In the genomic region with DNA sequence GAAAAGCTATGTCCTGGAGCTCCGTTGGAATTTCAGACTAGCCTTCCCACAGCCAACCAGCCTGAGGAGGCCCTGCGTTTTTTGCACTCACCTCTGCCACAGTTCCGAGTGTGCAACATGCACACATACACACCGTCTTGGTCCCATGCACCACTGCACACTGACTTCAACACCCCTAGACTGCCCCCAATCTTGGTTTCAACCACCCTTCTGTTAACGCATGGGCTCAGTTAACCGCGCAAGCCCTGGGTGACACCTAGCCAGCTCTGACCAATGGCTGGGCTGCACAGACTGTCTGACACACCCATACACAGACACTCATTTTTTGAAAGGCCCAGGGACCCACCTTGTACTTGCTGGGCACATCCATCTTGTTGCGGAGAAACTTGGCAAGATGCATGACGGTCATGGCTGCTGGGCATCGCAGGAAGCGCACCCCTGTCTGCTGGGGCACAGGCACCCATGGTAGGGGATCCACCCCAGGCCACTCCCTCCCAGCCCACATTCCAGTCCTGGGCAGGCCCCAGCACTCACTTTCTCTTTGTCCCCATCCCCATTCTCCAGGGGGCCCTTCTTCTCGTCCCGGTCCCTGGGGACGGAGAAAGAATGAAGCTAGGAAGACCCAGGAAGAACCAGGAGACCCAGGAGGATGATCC, we compare ENCODE assay signal across 21 cellular contexts. TPM values are rescaled to one million over a fixed set of nuclear protein-coding genes. Genes with fewer than 3 reads are reported as not detected.
DNase-seq lines count a peak whose midpoint lies in the region; ATAC-seq, FAIRE-seq and TF ChIP-seq lines count a peak whose summit lies in the region.
"Had no signal": no experiment of that assay in that cellular context is flagged by ENCODE, and none has a peak within 500 bp of the region (broad histone marks: within the 10 kb centered on the region; RNA-seq: fewer than 3 reads in every experiment).

No MANE protein-coding gene starts in this region.

- no peak for TF ChIP-seq RAD21 in K562 (CRISPR knock-in tag; conservative IDR thresholded peaks at IDR 0.05 in 1 of 2, IDR thresholded peaks at IDR 0.05 in 1 of 2)

- no peak overlapping the region for H2AFZ ChIP-seq in K562 (ENCODE audit: low read depth, low read length)
- H2AFZ ChIP-seq in neuronal stem cell (ENCODE audit: low read length), result no peak overlapping the region
- H2AFZ ChIP-seq: GM23338 had no signal

- no peak overlapping the region for H2BK12ac ChIP-seq in neuronal stem cell (ENCODE audit: low read length)

- H3K4me1 Mint-ChIP-seq in Calu3 (ENCODE audit: low read depth, unreplicated experiment), result peaks cover 42% of the 10 kb centered on the region

- H3K4ac ChIP-seq in neuronal stem cell (ENCODE audit: low read length), result no peak overlapping the region

- no peak for ATAC-seq in K562
- no peak for ATAC-seq in GM18861 (IDR thresholded peaks at IDR 0.05; ENCODE audit: unreplicated experiment)
- ATAC-seq: GM23338 had no signal

- H3K27ac ChIP-seq in K562 (ENCODE audit: extremely low read depth, low read depth, low read length), result no peak overlapping the region
- H3K27ac ChIP-seq in neuronal stem cell (replicated peaks; ENCODE audit: low read length), result no peak overlapping the region

- H2BK5ac ChIP-seq in neuronal stem cell (ENCODE audit: low read length), result no peak overlapping the region

- H2BK120ac ChIP-seq in neuronal stem cell (ENCODE audit: low read depth, low read length), result no peak overlapping the region

- BruUV-seq in Calu3 (replicated peaks; lab: Mats Ljungman, UMichigan) (no TSS peak), K562 (replicated peaks; lab: Mats Ljungman, UMichigan) (no TSS peak)

- CTCF ChIA-PET in Calu3 (lab: Charles Lee), result interaction anchor here (0.6 to 0.7 kb wide), 2 partner anchors 365 to 1390 kb away, joined by 4 to 6 read pairs; no protein-coding TSS in a partner anchor
- CTCF ChIA-PET in K562 (lab: Yijun Ruan, JAX; ENCODE audit: low intra/inter-chr PET ratio), result no interaction called here

- peaks cover 3% of the 10 kb centered on the region for H3K9me1 ChIP-seq in K562 (ENCODE audit: control insufficient read depth, insufficient read depth, low read length)

- no peak overlapping the region for H3K14ac ChIP-seq in neuronal stem cell (ENCODE audit: low read length)

- H3K4me1 ChIP-seq in K562 (replicated peaks in 1 of 2; ENCODE audit: control insufficient read depth in 2 of 2, insufficient read depth in 2 of 2, low read length in 2 of 2) (peaks cover 2 to 36% of the 10 kb centered on the region in 2 experiments; a peak in 3 of 5 replicates), neuronal stem cell (ENCODE audit: control insufficient read depth in 2 of 2, insufficient read depth in 1 of 2, low read depth in 1 of 2, low read length in 2 of 2) (peaks cover 4 to 8% of the 10 kb centered on the region in 2 donors)

- peak overlapping the region; percentile 4 for H3K27ac Mint-ChIP-seq in Calu3 (ENCODE audit: unreplicated experiment)
- H3K27ac Mint-ChIP-seq: GM23338 had no signal

- TF ChIP-seq EP300 in K562 (IDR thresholded peaks at IDR 0.05; ENCODE audit: low read length), result no peak

- no peak for TF ChIP-seq CTCF in Calu3 (IDR thresholded peaks at IDR 0.05; ENCODE audit: unreplicated experiment)
- TF ChIP-seq CTCF in K562 (IDR thresholded peaks at IDR 0.05 in 2 of 3, conservative IDR thresholded peaks at IDR 0.05 in 1 of 3; ENCODE audit: insufficient read depth in 2 of 3, low read depth in 1 of 3, low read length in 3 of 3), result no peak

- H3K36me3 Mint-ChIP-seq in Calu3 (ENCODE audit: insufficient read depth, unreplicated experiment), result peaks cover 99% of the 10 kb centered on the region

- peaks cover 18% of the 10 kb centered on the region for H3K79me1 ChIP-seq in neuronal stem cell (ENCODE audit: low read depth, low read length)

- H2AK5ac ChIP-seq in neuronal stem cell (ENCODE audit: low read depth, low read length), result no peak overlapping the region

- no peaks in the 10 kb centered on the region for H3K9me3 Mint-ChIP-seq in Calu3 (ENCODE audit: low read depth, unreplicated experiment)
- H3K9me3 Mint-ChIP-seq: CD4-positive, alpha-beta memory T cell; GM23338 had no signal

- POLR2A ChIA-PET in K562 (lab: Yijun Ruan, JAX), result no interaction called here

- H3K23ac ChIP-seq in neuronal stem cell (ENCODE audit: low read depth, low read length, poor library complexity), result no peak overlapping the region

- WGBS in K562 (ENCODE audit: insufficient coverage, low coverage, missing lambda C conversion rate), result 91% methylated on average over 14 of the region's 14 CpGs
- no CpG with 5 or more reads among the region's 14 CpGs for WGBS in neuronal stem cell (ENCODE audit: extremely low coverage in 2 of 2, insufficient read length in 2 of 2, insufficient replicate concordance in 1 of 2), 2 donors

- intact Hi-C loops in Calu3 (cut with micrococcal nuclease; ENCODE audit: unreplicated experiment) (no loop called here), K562 (cut with micrococcal nuclease) (no loop called here)

- H3K4me3 Mint-ChIP-seq in Calu3 (ENCODE audit: low read depth, unreplicated experiment), result no peak overlapping the region
- H3K4me3 Mint-ChIP-seq: CD4-positive, alpha-beta memory T cell; GM23338 had no signal

- peaks cover 19% of the 10 kb centered on the region for H3K79me2 ChIP-seq in K562 (ENCODE audit: control insufficient read depth, insufficient read depth, low read length)

- no peak for FAIRE-seq in GM18507 (lab: Jason Lieb, UNC)
- no peak for FAIRE-seq in K562 (lab: Jason Lieb, UNC)
- no peak for FAIRE-seq in GM19239 (lab: Jason Lieb, UNC)
- FAIRE-seq: RCC 7860 had no signal

- TF ChIP-seq POLR2A in K562 (conservative IDR thresholded peaks at IDR 0.05), result no peak

- no peak overlapping the region for H3K9ac ChIP-seq in K562 (ENCODE audit: insufficient read depth in 1 of 2, low read depth in 2 of 2, low read length in 2 of 2)
- H3K9ac ChIP-seq in neuronal stem cell (ENCODE audit: low read depth, low read length, poor library complexity), result no peak overlapping the region

- peaks cover 7% of the 10 kb centered on the region; the same call in 1 of the 2 replicates for H4K20me1 ChIP-seq in K562 (replicated peaks; ENCODE audit: control insufficient read depth, insufficient read depth, low read length)

- DNase-seq in Calu3 (no peak), GM18507 (ENCODE audit: extremely low spot score, insufficient read length, low read depth) (peak; percentile 39), K562 (ENCODE audit: extremely low read depth in 1 of 4, low spot score in 3 of 4) (no peak), neuronal stem cell (ENCODE audit: low spot score) (no peak), RPMI8226 (no peak), GM19239 (ENCODE audit: insufficient read length, low spot score) (no peak)
- DNase-seq in activated CD4-positive, alpha-beta T cell treated with anti-CD3 and anti-CD28 coated beads for 4 hours, result no peak
- DNase-seq: Caco-2; CD4-positive, alpha-beta memory T cell; DND-41; HCEC 1CT; MG63; NCI-H1417; NCI-H1694 treated with DMSO at 0.1 percent for 48 hours; NCI-H446; NCI-H526; OCI-M1; SHP77 had no signal

- in situ Hi-C loops in K562 (cut with MboI), result no loop called here

- H2BK15ac ChIP-seq in neuronal stem cell (ENCODE audit: low read length), result no peak overlapping the region

- H3K36me3 ChIP-seq in K562 (ENCODE audit: control insufficient read depth, insufficient read depth, low read length), result peaks cover 71% of the 10 kb centered on the region; the same call in 2 of the 3 replicates
- peaks cover 44 to 84% of the 10 kb centered on the region in 2 donors for H3K36me3 ChIP-seq in neuronal stem cell (replicated peaks in 1 of 2; ENCODE audit: control insufficient read depth in 2 of 2, insufficient read depth in 2 of 2, low read length in 2 of 2)

- H3K4me2 ChIP-seq in K562 (ENCODE audit: insufficient read depth, low read length), result no peak overlapping the region
- H3K4me2 ChIP-seq in neuronal stem cell (ENCODE audit: insufficient read depth, low read length, poor library complexity, severe bottlenecking), result no peak overlapping the region
- H3K4me2 ChIP-seq: GM23338 had no signal

- no peak overlapping the region for H3K4me3 ChIP-seq in K562
- H3K4me3 ChIP-seq in neuronal stem cell (ENCODE audit: low read length in 2 of 2), result no peak overlapping the region
- H3K4me3 ChIP-seq: GM23338, MG63 had no signal

- no peaks in the 10 kb centered on the region for H3K27me3 ChIP-seq in K562 (ENCODE audit: control insufficient read depth in 2 of 2, insufficient read depth in 2 of 2, low read length in 2 of 2)
- no peaks in the 10 kb centered on the region for H3K27me3 ChIP-seq in neuronal stem cell (ENCODE audit: control insufficient read depth in 3 of 3, insufficient read depth in 3 of 3, low read depth in 1 of 3, low read length in 3 of 3)
- H3K27me3 ChIP-seq: MG63 had no signal

- H3K9me3 ChIP-seq in K562 (replicated peaks; ENCODE audit: control insufficient read depth, insufficient read depth, low read depth, low read length), result no peaks in the 10 kb centered on the region
- no peaks in the 10 kb centered on the region for H3K9me3 ChIP-seq in neuronal stem cell (replicated peaks in 1 of 2; ENCODE audit: control insufficient read depth in 2 of 2, insufficient read depth in 1 of 2, low read depth in 1 of 2, low read length in 2 of 2)
- H3K9me3 ChIP-seq: Caco-2, MG63 had no signal

- H4K8ac ChIP-seq in neuronal stem cell (ENCODE audit: low read depth, low read length), result no peak overlapping the region

- peak overlapping the region; percentile 29 for H3K18ac ChIP-seq in neuronal stem cell (ENCODE audit: low read length)

- no peak overlapping the region for H4K91ac ChIP-seq in neuronal stem cell (ENCODE audit: low read depth, low read length, poor library complexity)

- H3K27me3 Mint-ChIP-seq in Calu3 (ENCODE audit: unreplicated experiment), result no peaks in the 10 kb centered on the region

RNA-seq across cellular contexts. Expression of a gene that starts 8.0 kb away (rescaled TPM):
- total RNA-seq in Calu3 (2022), result 101 and 109 TPM in 2 replicates
- 5.3 and 11.2 TPM in 2 replicates for total RNA-seq in K562 (2011; cell fraction: chromatin; rRNA removed; ENCODE audit: low replicate concordance)
- 8.9 and 9.2 TPM in 2 replicates for total RNA-seq in K562 (2011; cell fraction: nucleolus; rRNA removed)
- 10.9 and 12.7 TPM in 2 replicates for total RNA-seq in K562 (2011; cell fraction: nucleoplasm; rRNA removed)
- 21.7 and 29.6 TPM in 2 replicates for total RNA-seq in K562 (2014; rRNA removed)
- 7.2 and 11.7 TPM in 2 replicates for total RNA-seq in K562 (2014; rRNA removed; fragmentation: Illumina TruSeq; extraction: Trizol)
- 15.6 and 15.7 TPM in 2 replicates for total RNA-seq in K562 (2015; rRNA removed; fragmentation: Illumina TruSeq; extraction: Trizol)
- 60.7 and 78.7 TPM in 2 replicates for total RNA-seq in K562 (2021)
- polyA plus RNA-seq in K562 (2011; rRNA removed), result 13.0 and 20.5 TPM in 2 replicates
- polyA plus RNA-seq in K562 (2011; cell fraction: cytosol; rRNA removed), result 7.8 and 30.3 TPM in 2 replicates
- polyA plus RNA-seq in K562 (2011; cell fraction: nucleus; rRNA removed), result 6.0 and 11.9 TPM in 2 replicates
- polyA plus RNA-seq in K562 (2012), result 25.2 and 31.6 TPM in 2 replicates
- 15.0 and 29.4 TPM in 2 replicates for polyA plus RNA-seq in K562 (2014; fragmentation: Illumina TruSeq; extraction: Trizol)
- polyA plus RNA-seq in K562 (2014; fragmentation: Nextera tagmentation; extraction: Ambion mirVana), result 10 to 100 TPM in 1 of 2 experiments, 1 to 10 TPM in 1; 5.0 to 10.7 TPM
- polyA plus RNA-seq in K562 (2014; rRNA removed), result 38.9 and 57.5 TPM in 2 replicates
- 2.4 and 3.5 TPM in 2 replicates for polyA minus RNA-seq in K562 (2011; rRNA and poly(A)+ RNA removed)
- 4.8 and 12.4 TPM in 2 replicates for polyA minus RNA-seq in K562 (2011; cell fraction: cytosol; rRNA and poly(A)+ RNA removed)
- polyA minus RNA-seq in K562 (2011; cell fraction: nucleus; rRNA and poly(A)+ RNA removed), result 2.6 and 3.9 TPM in 2 replicates
- polyA plus RNA-seq in neuronal stem cell (2013, experiment 1 of 2), result 4.7 TPM
- 4.8 TPM for polyA plus RNA-seq in neuronal stem cell (2013, experiment 2 of 2)

RNA-seq across cellular contexts. Expression of a gene that starts 10.0 kb away (rescaled TPM):
- total RNA-seq in Calu3 (2022), result 196 and 205 TPM in 2 replicates
- 12.2 and 22.3 TPM in 2 replicates for total RNA-seq in K562 (2011; cell fraction: chromatin; rRNA removed; ENCODE audit: low replicate concordance)
- 14.2 and 14.7 TPM in 2 replicates for total RNA-seq in K562 (2011; cell fraction: nucleolus; rRNA removed)
- 12.9 and 19.9 TPM in 2 replicates for total RNA-seq in K562 (2011; cell fraction: nucleoplasm; rRNA removed)
- 6.6 and 8.3 TPM in 2 replicates for total RNA-seq in K562 (2014; rRNA removed)
- total RNA-seq in K562 (2014; rRNA removed; fragmentation: Illumina TruSeq; extraction: Trizol), result 3.0 and 3.7 TPM in 2 replicates
- total RNA-seq in K562 (2015; rRNA removed; fragmentation: Illumina TruSeq; extraction: Trizol), result 4.0 and 5.1 TPM in 2 replicates
- total RNA-seq in K562 (2021), result 33.4 and 33.7 TPM in 2 replicates
- polyA plus RNA-seq in K562 (2011; rRNA removed), result 5.9 and 7.0 TPM in 2 replicates
- 7.1 and 19.3 TPM in 2 replicates for polyA plus RNA-seq in K562 (2011; cell fraction: cytosol; rRNA removed)
- 12.9 and 33.2 TPM in 2 replicates for polyA plus RNA-seq in K562 (2011; cell fraction: nucleus; rRNA removed)
- 22.2 and 28.1 TPM in 2 replicates for polyA plus RNA-seq in K562 (2012)
- 14.0 and 17.8 TPM in 2 replicates for polyA plus RNA-seq in K562 (2014; fragmentation: Illumina TruSeq; extraction: Trizol)
- 1 to 10 TPM; 1.3 to 1.4 TPM for polyA plus RNA-seq in K562 (2014; fragmentation: Nextera tagmentation; extraction: Ambion mirVana)
- 17.1 and 20.3 TPM in 2 replicates for polyA plus RNA-seq in K562 (2014; rRNA removed)
- polyA minus RNA-seq in K562 (2011; rRNA and poly(A)+ RNA removed), result 4.2 and 5.7 TPM in 2 replicates
- 12.4 and 18.0 TPM in 2 replicates for polyA minus RNA-seq in K562 (2011; cell fraction: cytosol; rRNA and poly(A)+ RNA removed)
- polyA minus RNA-seq in K562 (2011; cell fraction: nucleus; rRNA and poly(A)+ RNA removed), result 3.0 and 5.5 TPM in 2 replicates
- polyA plus RNA-seq in neuronal stem cell (2013, experiment 1 of 2), result 74.0 TPM
- 69.4 TPM for polyA plus RNA-seq in neuronal stem cell (2013, experiment 2 of 2)
- total RNA-seq: CD4-positive, alpha-beta memory T cell had no signal
- polyA plus RNA-seq: CD4-positive, alpha-beta memory T cell had no signal

RNA-seq across cellular contexts. Expression of a gene that starts 14.4 kb away (rescaled TPM):
- total RNA-seq in Calu3 (2022), result 893 and 935 TPM in 2 replicates
- 28.6 and 81.3 TPM in 2 replicates for total RNA-seq in K562 (2011; cell fraction: chromatin; rRNA removed; ENCODE audit: low replicate concordance)
- 130 and 156 TPM in 2 replicates for total RNA-seq in K562 (2011; cell fraction: nucleolus; rRNA removed)
- total RNA-seq in K562 (2011; cell fraction: nucleoplasm; rRNA removed), result 96.8 and 111 TPM in 2 replicates
- 509 and 525 TPM in 2 replicates for total RNA-seq in K562 (2014; rRNA removed)
- 498 and 574 TPM in 2 replicates for total RNA-seq in K562 (2014; rRNA removed; fragmentation: Illumina TruSeq; extraction: Trizol)
- total RNA-seq in K562 (2015; rRNA removed; fragmentation: Illumina TruSeq; extraction: Trizol), result 469 and 476 TPM in 2 replicates
- 460 and 522 TPM in 2 replicates for total RNA-seq in K562 (2021)
- 331 and 538 TPM in 2 replicates for polyA plus RNA-seq in K562 (2011; rRNA removed)
- 662 and 1,258 TPM in 2 replicates for polyA plus RNA-seq in K562 (2011; cell fraction: cytosol; rRNA removed)
- polyA plus RNA-seq in K562 (2011; cell fraction: nucleus; rRNA removed), result 149 and 186 TPM in 2 replicates
- polyA plus RNA-seq in K562 (2012), result 361 and 450 TPM in 2 replicates
- 538 and 584 TPM in 2 replicates for polyA plus RNA-seq in K562 (2014; fragmentation: Illumina TruSeq; extraction: Trizol)
- polyA plus RNA-seq in K562 (2014; fragmentation: Nextera tagmentation; extraction: Ambion mirVana), result 1,000 to 10,000 TPM; 2,413 to 2,775 TPM
- 729 and 824 TPM in 2 replicates for polyA plus RNA-seq in K562 (2014; rRNA removed)
- 209 and 374 TPM in 2 replicates for polyA minus RNA-seq in K562 (2011; rRNA and poly(A)+ RNA removed)
- polyA minus RNA-seq in K562 (2011; cell fraction: cytosol; rRNA and poly(A)+ RNA removed), result 99.7 and 217 TPM in 2 replicates
- 36.3 and 46.2 TPM in 2 replicates for polyA minus RNA-seq in K562 (2011; cell fraction: nucleus; rRNA and poly(A)+ RNA removed)
- 263 TPM for polyA plus RNA-seq in neuronal stem cell (2013, experiment 1 of 2)
- 265 TPM for polyA plus RNA-seq in neuronal stem cell (2013, experiment 2 of 2)

RNA-seq across cellular contexts. Expression of a gene that starts 33.1 kb away (rescaled TPM):
- 463 and 498 TPM in 2 replicates for total RNA-seq in Calu3 (2022)
- total RNA-seq in K562 (2011; cell fraction: chromatin; rRNA removed; ENCODE audit: low replicate concordance), result 330 and 658 TPM in 2 replicates
- total RNA-seq in K562 (2011; cell fraction: nucleolus; rRNA removed), result 248 and 270 TPM in 2 replicates
- total RNA-seq in K562 (2011; cell fraction: nucleoplasm; rRNA removed), result 297 and 366 TPM in 2 replicates
- 31.4 and 34.9 TPM in 2 replicates for total RNA-seq in K562 (2014; rRNA removed)
- total RNA-seq in K562 (2014; rRNA removed; fragmentation: Illumina TruSeq; extraction: Trizol), result 17.4 and 18.4 TPM in 2 replicates
- total RNA-seq in K562 (2015; rRNA removed; fragmentation: Illumina TruSeq; extraction: Trizol), result 22.7 and 23.6 TPM in 2 replicates
- 61.3 and 71.7 TPM in 2 replicates for total RNA-seq in K562 (2021)
- polyA plus RNA-seq in K562 (2011; rRNA removed), result 30.0 and 30.6 TPM in 2 replicates
- 11.8 and 25.6 TPM in 2 replicates for polyA plus RNA-seq in K562 (2011; cell fraction: cytosol; rRNA removed)
- 127 and 214 TPM in 2 replicates for polyA plus RNA-seq in K562 (2011; cell fraction: nucleus; rRNA removed)
- polyA plus RNA-seq in K562 (2012), result 36.2 and 46.8 TPM in 2 replicates
- polyA plus RNA-seq in K562 (2014; fragmentation: Illumina TruSeq; extraction: Trizol), result 30.2 and 33.4 TPM in 2 replicates
- 1 to 10 TPM; 3.1 to 3.4 TPM for polyA plus RNA-seq in K562 (2014; fragmentation: Nextera tagmentation; extraction: Ambion mirVana)
- polyA plus RNA-seq in K562 (2014; rRNA removed), result 47.8 and 55.0 TPM in 2 replicates
- polyA minus RNA-seq in K562 (2011; rRNA and poly(A)+ RNA removed), result 20.1 and 32.9 TPM in 2 replicates
- 13.9 and 19.0 TPM in 2 replicates for polyA minus RNA-seq in K562 (2011; cell fraction: cytosol; rRNA and poly(A)+ RNA removed)
- 52.0 and 68.0 TPM in 2 replicates for polyA minus RNA-seq in K562 (2011; cell fraction: nucleus; rRNA and poly(A)+ RNA removed)
- 14.2 TPM for polyA plus RNA-seq in neuronal stem cell (2013, experiment 1 of 2)
- polyA plus RNA-seq in neuronal stem cell (2013, experiment 2 of 2), result 14.1 TPM
